23 cellular contexts compared by ENCODE assay signal in the genomic region with DNA sequence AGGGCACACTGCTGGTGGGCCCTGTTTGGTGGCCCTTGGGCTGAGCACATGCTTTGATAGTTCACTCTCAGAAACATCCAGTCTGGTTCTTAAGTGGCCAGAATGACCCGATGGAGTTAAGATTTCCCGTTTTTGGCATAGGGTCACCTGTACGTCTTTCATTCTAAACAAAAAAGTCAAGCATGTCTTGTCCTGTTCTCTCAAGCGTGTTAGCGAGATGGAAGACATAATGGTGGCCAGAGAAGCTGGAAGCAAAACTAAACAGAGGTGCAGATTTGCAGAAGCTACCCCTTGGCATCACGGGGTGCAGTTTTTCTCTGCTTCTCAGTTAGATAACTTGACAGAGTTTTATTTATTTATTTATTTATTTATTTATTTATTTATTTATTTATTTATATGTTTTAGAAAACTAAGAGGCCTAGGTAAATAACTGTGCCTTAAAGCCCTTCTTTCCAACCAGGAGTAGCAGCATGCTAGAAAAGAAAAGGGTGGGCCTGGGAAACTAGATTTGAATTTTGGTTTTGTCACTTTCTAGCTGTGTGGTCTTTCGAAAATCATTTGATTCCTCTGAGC.
DNase-seq lines count a peak whose midpoint lies in the region; ATAC-seq and TF ChIP-seq lines count a peak whose summit lies in the region.
"Had no signal": no experiment of that assay in that cellular context is flagged by ENCODE, and none has a peak within 500 bp of the region (broad histone marks: within the 10 kb centered on the region; RNA-seq: fewer than 3 reads in every experiment).

No MANE protein-coding gene starts in this region.

- peaks cover 42 to 57% of the 10 kb centered on the region in 2 donors for H3K4me1 Mint-ChIP-seq in effector memory CD8-positive, alpha-beta T cell (ENCODE audit: low read depth in 2 of 2)

- intact Hi-C loops in prostate gland (cut with DNase I) (no loop called here), esophagus muscularis mucosa (cut with DNase I) (no loop called here)

- H3F3A ChIP-seq in DOHH2 (ENCODE audit: control insufficient read depth, insufficient read depth) = peaks cover 69% of the 10 kb centered on the region

- peaks cover 57% of the 10 kb centered on the region for H3K36me3 ChIP-seq in DOHH2 (ENCODE audit: control insufficient read depth, low read length)
- no peaks in the 10 kb centered on the region for H3K36me3 ChIP-seq in KMS-11 (ENCODE audit: insufficient read depth)
- H3K36me3 ChIP-seq in prostate gland = no peaks in the 10 kb centered on the region
- no peaks in the 10 kb centered on the region for H3K36me3 ChIP-seq in esophagus muscularis mucosa

- no peak for DNase-seq in effector memory CD8-positive, alpha-beta T cell
- DNase-seq in prostate gland (ENCODE audit: low spot score) (no peak), esophagus muscularis mucosa (ENCODE audit: extremely low spot score) (no peak), OCI-M2 (lab: John Stamatoyannopoulos, UW; ENCODE audit: unreplicated experiment) (no peak), pons (ENCODE audit: low spot score) (no peak)
- DNase-seq: activated CD8-positive, alpha-beta T cell treated with anti-CD3 and anti-CD28 coated beads for 36 hours; activated naive CD4-positive, alpha-beta T cell; activated T-cell treated with anti-CD3 and anti-CD28 coated beads for 4 hours; amygdala; CD4-positive, alpha-beta T cell; DMS153; GF-D8; naive thymus-derived CD8-positive, alpha-beta T cell; NCI-H1105 treated with DMSO at 0.1 percent for 48 hours; NCI-H2029 treated with DMSO at 0.1 percent for 48 hours; NCI-H446; stimulated activated CD4-positive, alpha-beta T cell treated with anti-CD3 and anti-CD28 coated beads, Interleukin-1b, Interleukin-23, amount 100 ng/mL, for 48 hours; stimulated activated naive CD4-positive, alpha-beta T cell treated with Interleukin-2 at 50 U/mL for 16 hours had no signal

- H3K9me3 ChIP-seq in DOHH2 (ENCODE audit: control insufficient read depth, insufficient read depth, low read length) (no peaks in the 10 kb centered on the region), prostate gland (no peaks in the 10 kb centered on the region), esophagus muscularis mucosa (no peaks in the 10 kb centered on the region)

- no peaks in the 10 kb centered on the region for H4K20me1 ChIP-seq in DOHH2 (ENCODE audit: control insufficient read depth, insufficient read depth, low read depth, low read length)
- no peaks in the 10 kb centered on the region for H4K20me1 ChIP-seq in KMS-11 (ENCODE audit: insufficient read depth)

- TF ChIP-seq CTCF in DOHH2 (IDR thresholded peaks at IDR 0.05; ENCODE audit: low read depth, low read length, poor library complexity, severe bottlenecking) = no peak
- no peak for TF ChIP-seq CTCF in KMS-11 (conservative IDR thresholded peaks at IDR 0.05; ENCODE audit: low read depth, low read length)
- TF ChIP-seq CTCF in prostate gland (IDR thresholded peaks at IDR 0.05) = no peak
- TF ChIP-seq CTCF in esophagus muscularis mucosa (IDR thresholded peaks at IDR 0.05) = no peak

- H3K27ac Mint-ChIP-seq in effector memory CD8-positive, alpha-beta T cell = peak overlapping the region; percentile 83 to 85
- H3K27ac Mint-ChIP-seq: dendritic cell treated with granulocyte-macrophage colony-stimulating factor and Interleukin-4, amounts not matched to agents 40 ng/mL and 50 ng/mL, for 4 days had no signal

- peaks cover 50% of the 10 kb centered on the region for H3K36me3 Mint-ChIP-seq in effector memory CD8-positive, alpha-beta T cell (ENCODE audit: insufficient read depth)

- H3K27me3 ChIP-seq in DOHH2 (ENCODE audit: control insufficient read depth, low read length) (no peaks in the 10 kb centered on the region), KMS-11 (ENCODE audit: insufficient read depth, low read depth) (no peaks in the 10 kb centered on the region), prostate gland (replicated peaks; ENCODE audit: insufficient read depth) (no peaks in the 10 kb centered on the region), esophagus muscularis mucosa (no peaks in the 10 kb centered on the region)

- no peak overlapping the region for H3K9ac ChIP-seq in KMS-11

- TF ChIP-seq POLR2A in prostate gland (IDR thresholded peaks at IDR 0.05) (no peak), esophagus muscularis mucosa (IDR thresholded peaks at IDR 0.05; ENCODE audit: low read depth) (no peak)

- H3K4me2 ChIP-seq in DOHH2 (ENCODE audit: low read length) = peak overlapping the region; percentile 76
- H3K4me2 ChIP-seq in KMS-11 = peak overlapping the region; percentile 31; the same call in 1 of the 2 replicates

- H3K4me3 Mint-ChIP-seq in effector memory CD8-positive, alpha-beta T cell = no peak overlapping the region
- H3K4me3 Mint-ChIP-seq: activated CD8-positive, alpha-beta T cell treated with anti-CD3 and anti-CD28 coated beads for 36 hours; CD4-positive, alpha-beta T cell; dendritic cell treated with granulocyte-macrophage colony-stimulating factor and Interleukin-4, amounts not matched to agents 40 ng/mL and 50 ng/mL, for 4 days; naive thymus-derived CD8-positive, alpha-beta T cell; T-helper 2 cell treated with Interferon-gamma antibody and Interleukin-4, amounts not matched to agents 5 μg/mL and 100 μg/mL, for 36 hours had no signal

- H3K79me2 ChIP-seq in DOHH2 (ENCODE audit: control insufficient read depth, low read length) (peaks cover 86% of the 10 kb centered on the region), KMS-11 (ENCODE audit: insufficient read depth, low read depth) (no peaks in the 10 kb centered on the region)

- H2AFZ ChIP-seq in KMS-11 (ENCODE audit: low read depth) = no peak overlapping the region

- H3K9me3 Mint-ChIP-seq in effector memory CD8-positive, alpha-beta T cell = no peaks in the 10 kb centered on the region
- H3K9me3 Mint-ChIP-seq: activated CD8-positive, alpha-beta T cell treated with anti-CD3 and anti-CD28 coated beads for 36 hours; CD4-positive, alpha-beta T cell; naive thymus-derived CD8-positive, alpha-beta T cell; T-helper 2 cell treated with Interferon-gamma antibody and Interleukin-4, amounts not matched to agents 5 μg/mL and 100 μg/mL, for 36 hours had no signal

- H3K27me3 Mint-ChIP-seq in effector memory CD8-positive, alpha-beta T cell = no peaks in the 10 kb centered on the region
- H3K27me3 Mint-ChIP-seq: activated CD8-positive, alpha-beta T cell treated with anti-CD3 and anti-CD28 coated beads for 36 hours; CD4-positive, alpha-beta T cell; dendritic cell treated with granulocyte-macrophage colony-stimulating factor and Interleukin-4, amounts not matched to agents 40 ng/mL and 50 ng/mL, for 4 days; naive thymus-derived CD8-positive, alpha-beta T cell had no signal

- H3K4me3 ChIP-seq in DOHH2 (ENCODE audit: low read length) = peak overlapping the region; percentile 52
- H3K4me3 ChIP-seq in KMS-11 (IDR thresholded peaks at IDR 0.05; ENCODE audit: insufficient read depth, low read depth, low read length) = no peak overlapping the region
- no peak overlapping the region for H3K4me3 ChIP-seq in prostate gland
- H3K4me3 ChIP-seq in esophagus muscularis mucosa = no peak overlapping the region

- 83% methylated on average over 7 of the region's 7 CpGs for WGBS in prostate gland
- 96% methylated on average over 7 of the region's 7 CpGs for WGBS in esophagus muscularis mucosa

- peaks cover 91% of the 10 kb centered on the region for H3K4me1 ChIP-seq in DOHH2 (ENCODE audit: control insufficient read depth, low read length)
- peaks cover 28% of the 10 kb centered on the region for H3K4me1 ChIP-seq in KMS-11 (ENCODE audit: low read depth, poor library complexity, severe bottlenecking)
- peaks cover 8% of the 10 kb centered on the region for H3K4me1 ChIP-seq in prostate gland (replicated peaks)
- peaks cover 0 to 28% (median 0%) of the 10 kb centered on the region in 4 donors for H3K4me1 ChIP-seq in esophagus muscularis mucosa

- no peaks in the 10 kb centered on the region for H3K9me2 ChIP-seq in DOHH2 (replicated peaks; ENCODE audit: control insufficient read depth, low read length)

- H3K27ac ChIP-seq in DOHH2 (ENCODE audit: low read depth, low read length) = peak overlapping the region; percentile 95
- no peak overlapping the region for H3K27ac ChIP-seq in KMS-11
- H3K27ac ChIP-seq in prostate gland = peak overlapping the region; percentile 46 to 75
- no peak overlapping the region for H3K27ac ChIP-seq in esophagus muscularis mucosa (replicated peaks in 1 of 4)

- no peak for TF ChIP-seq EP300 in esophagus muscularis mucosa (IDR thresholded peaks at IDR 0.05)

- ATAC-seq in effector memory CD8-positive, alpha-beta T cell (replicated peaks) = no peak
- no peak for ATAC-seq in GM21447 (IDR thresholded peaks at IDR 0.05; ENCODE audit: unreplicated experiment)
- ATAC-seq: activated CD8-positive, alpha-beta T cell treated with anti-CD3 and anti-CD28 coated beads for 36 hours; naive thymus-derived CD8-positive, alpha-beta T cell had no signal

Comparison
In these comparisons a context has a peak if more than half of its experiments do, and no peak if none do; other contexts are left out.
1. H3K27ac ChIP-seq: peak in DOHH2 (single experiment) and prostate gland (2 of 2); none in KMS-11 (single experiment) and esophagus muscularis mucosa (0 of 4).